Comparison of ENCODE assay signal across 1 cellular context in the genomic region with DNA sequence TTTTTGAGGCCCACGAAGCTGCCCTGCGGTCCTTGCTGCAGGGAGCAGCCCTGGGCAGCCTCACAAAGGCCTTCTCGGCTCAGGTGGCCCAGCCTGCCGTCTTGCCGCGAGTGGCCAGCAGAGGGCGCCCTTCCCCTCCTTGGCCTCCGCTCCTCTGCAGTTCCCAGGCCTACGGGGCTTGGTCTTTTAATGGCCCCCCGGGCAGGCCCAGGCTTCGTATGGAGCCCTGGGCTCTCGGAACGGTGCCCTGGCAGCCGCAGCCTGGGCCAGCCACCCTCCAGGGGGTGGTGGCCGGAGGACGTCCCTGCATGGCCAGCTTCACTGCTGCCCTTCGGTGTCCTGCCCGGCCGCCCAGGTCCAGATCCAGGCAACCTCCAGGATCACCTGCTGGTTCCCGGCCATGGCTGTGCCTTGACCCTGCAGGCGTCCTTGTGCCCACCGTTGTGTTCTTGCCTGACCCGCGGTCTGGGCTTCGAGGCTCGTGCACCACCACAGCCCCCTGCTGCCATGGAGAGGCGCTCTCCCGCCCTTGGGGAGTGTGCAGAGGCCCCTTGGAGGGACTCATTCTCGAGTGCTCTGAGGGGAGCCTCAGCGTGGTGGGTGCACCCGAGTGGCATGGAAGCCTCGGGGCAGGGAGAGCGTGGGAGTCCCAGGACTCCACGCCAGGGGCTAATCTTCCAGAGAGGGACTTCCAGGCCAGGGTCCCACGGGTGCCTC.
TF ChIP-seq lines count a peak whose summit lies in the region.

No MANE protein-coding gene starts in this region.

TF ChIP-seq in HCT116, 20 proteins besides CTCF, POLR2A, EP300 and RAD21 (continued from another document):
- no peak for TF ChIP-seq MAX (IDR thresholded peaks at IDR 0.05)
TF ChIP-seq in HCT116: peak in this region for 1.
